In genomic region chr2:215672406-215672805, GRCh38 we compare ENCODE assay signal across 6 cellular contexts.
"Had no signal": no experiment of that assay in that cellular context is flagged by ENCODE, and none has a peak within 500 bp of the region (broad histone marks: within the 10 kb centered on the region; RNA-seq: fewer than 3 reads in every experiment).

No MANE protein-coding gene starts in this region.

- H3K27ac ChIP-seq: GM23248 had no signal

- DNase-seq: GM23248, GOT3, H7, IMR-90 had no signal

- H3K9ac ChIP-seq: GM23248 had no signal

- H2AFZ ChIP-seq: GM23248 had no signal

- H3K36me3 ChIP-seq: HAP-1 had no signal

- ATAC-seq: HCT116 had no signal

- H3K9me3 ChIP-seq: HAP-1 had no signal

- H3K4me3 ChIP-seq: GM23248, HAP-1 had no signal

- H3K4me1 ChIP-seq: HAP-1 had no signal
